ENCODE assay signal across 20 cellular contexts in genomic region chr17:7820231-7820630, GRCh38. TPM values are rescaled to one million over a fixed set of nuclear protein-coding genes. Genes with fewer than 3 reads are reported as not detected.
A peak's percentile ranks its signal among the peaks of the same experiment; 100 is the strongest.
DNase-seq lines count a peak whose midpoint lies in the region; ATAC-seq, FAIRE-seq and TF ChIP-seq lines count a peak whose summit lies in the region.
"Had no signal": no experiment of that assay in that cellular context is flagged by ENCODE, and none has a peak within 500 bp of the region (broad histone marks: within the 10 kb centered on the region; RNA-seq: fewer than 3 reads in every experiment).

No MANE protein-coding gene starts in this region.

- WGBS in H1 (ENCODE audit: extremely low coverage in 1 of 2, insufficient coverage in 1 of 2, insufficient read length in 1 of 2, insufficient replicate concordance in 2 of 2, low coverage in 1 of 2, low lambda C conversion rate in 2 of 2, missing lambda C conversion rate in 1 of 2), 2 experiments = 80% methylated on average over 5 of the region's 5 CpGs; no CpG with 5 or more reads in 1 of the 2 experiments

- H3K23ac ChIP-seq in H1 (ENCODE audit: insufficient read length) = no peak overlapping the region

- H3K27me3 Mint-ChIP-seq in neural progenitor cell (ENCODE audit: insufficient read depth, low read depth) = peaks cover 13% of the 10 kb centered on the region
- no peaks in the 10 kb centered on the region for H3K27me3 Mint-ChIP-seq in CD4-positive, alpha-beta memory T cell

- TF ChIP-seq CTCF in H1 (IDR thresholded peaks at IDR 0.05; ENCODE audit: control extremely low read depth in 1 of 3, insufficient read depth in 1 of 3, low read depth in 1 of 3, low read length in 3 of 3) (no peak), neural progenitor cell (IDR thresholded peaks at IDR 0.05) (no peak)

- H2BK5ac ChIP-seq in H1 (ENCODE audit: low read depth, low read length) = no peak overlapping the region

- H3K4ac ChIP-seq in H1 (replicated peaks; ENCODE audit: insufficient read length, low read depth, low read length) = no peak overlapping the region

- H3K18ac ChIP-seq in H1 (ENCODE audit: extremely low read depth, low read length) = no peak overlapping the region

- H3K36me3 ChIP-seq in H7 (replicated peaks; ENCODE audit: control insufficient read depth, insufficient read depth, low read length) = no peaks in the 10 kb centered on the region
- no peaks in the 10 kb centered on the region for H3K36me3 ChIP-seq in H1 (ENCODE audit: control insufficient read depth in 2 of 4, insufficient read depth in 4 of 4, low read length in 3 of 4)
- H3K36me3 ChIP-seq in neural progenitor cell = no peaks in the 10 kb centered on the region
- H3K36me3 ChIP-seq in CD4-positive, alpha-beta memory T cell (ENCODE audit: insufficient read depth, low read length) = no peaks in the 10 kb centered on the region

- POLR2A ChIA-PET in H1 (lab: Charles Lee; ENCODE audit: partially characterized antibody) = interaction anchor here (1.0 kb wide), 1 partner anchor 134 kb away, joined by 3 read pairs; no protein-coding TSS in a partner anchor
- POLR2A ChIA-PET in CD4-positive, alpha-beta memory T cell (lab: Charles Lee; ENCODE audit: partially characterized antibody) = interaction anchor here (1.2 kb wide), 1 partner anchor 37 kb away, joined by 4 read pairs; the partner anchor contains the start of genes CYB5D1 and NAA38

- H4K8ac ChIP-seq in H1 (ENCODE audit: extremely low read depth, insufficient read depth, low read length) = no peak overlapping the region

- DNase-seq in H7 = peak; percentile 27
- DNase-seq in H1 (ENCODE audit: low read depth in 1 of 2, low spot score in 2 of 2) = no peak
- no peak for DNase-seq in neural progenitor cell (ENCODE audit: low spot score)
- DNase-seq in cerebellar cortex (ENCODE audit: low spot score) = no peak
- DNase-seq in CD4-positive, alpha-beta memory T cell = no peak
- DNase-seq: C1 segment of cervical spinal cord; Caco-2; CD4-positive, CD25-positive, alpha-beta regulatory T cell; GM23248; HFFc6 had no signal

- peaks cover 0 to 7% (median 5%) of the 10 kb centered on the region in 4 experiments; a peak in 5 of 7 replicates for H3K4me1 ChIP-seq in H1 (replicated peaks in 1 of 4; ENCODE audit: control insufficient read depth in 3 of 4, insufficient read depth in 4 of 4, low read length in 3 of 4)
- H3K4me1 ChIP-seq in neural progenitor cell = no peaks in the 10 kb centered on the region
- H3K4me1 ChIP-seq in CD4-positive, alpha-beta memory T cell (ENCODE audit: insufficient read depth, low read length) = no peaks in the 10 kb centered on the region

- H3K4me1 Mint-ChIP-seq in neural progenitor cell = peaks cover 2% of the 10 kb centered on the region
- peaks cover 0 to 1% (median 0%) of the 10 kb centered on the region in 4 donors for H3K4me1 Mint-ChIP-seq in CD4-positive, alpha-beta memory T cell
- H3K4me1 Mint-ChIP-seq: B cell had no signal

- ATAC-seq in activated CD4-positive, CD25-positive, alpha-beta regulatory T cell treated with anti-CD3 and anti-CD28 coated beads, Interleukin-2, amount 50 U/mL, for 24 hours = no peak
- ATAC-seq: HCT116 had no signal

- H3K14ac ChIP-seq in H1 (ENCODE audit: insufficient read length) = no peak overlapping the region

- FAIRE-seq in H1 (lab: Jason Lieb, UNC) = no peak
- FAIRE-seq: D721Med, G401.6, GM12891, GM19239, H54 had no signal

- H3K27ac ChIP-seq in H1 (ENCODE audit: low read depth, low read length) (no peak overlapping the region), neural progenitor cell (no peak overlapping the region)
- no peak overlapping the region for H3K27ac ChIP-seq in CD4-positive, alpha-beta memory T cell (ENCODE audit: low read depth, low read length)
- H3K27ac ChIP-seq: GM23248, HL-60 had no signal

- H3K4me3 Mint-ChIP-seq in neural progenitor cell = peak overlapping the region; percentile 8
- H3K4me3 Mint-ChIP-seq in CD4-positive, alpha-beta memory T cell = no peak overlapping the region
- H3K4me3 Mint-ChIP-seq: B cell; CD4-positive, CD25-positive, alpha-beta regulatory T cell; HFFc6 had no signal

- no peak overlapping the region for H3K4me3 ChIP-seq in H7 (ENCODE audit: insufficient read depth, low read depth, low read length)
- no peak overlapping the region for H3K4me3 ChIP-seq in H1 (ENCODE audit: extremely low read depth in 1 of 4, insufficient read depth in 2 of 4, low read depth in 3 of 4, low read length in 4 of 4)
- H3K4me3 ChIP-seq in neural progenitor cell = no peak overlapping the region
- no peak overlapping the region for H3K4me3 ChIP-seq in CD4-positive, alpha-beta memory T cell (ENCODE audit: low read length in 2 of 2)
- H3K4me3 ChIP-seq: GM23248 had no signal

- H3K36me3 Mint-ChIP-seq in neural progenitor cell = no peaks in the 10 kb centered on the region
- H3K36me3 Mint-ChIP-seq in CD4-positive, alpha-beta memory T cell = no peaks in the 10 kb centered on the region
- H3K36me3 Mint-ChIP-seq: CD4-positive, CD25-positive, alpha-beta regulatory T cell had no signal

- H3K9me3 ChIP-seq in H1 (ENCODE audit: insufficient read depth in 2 of 2, low read depth in 1 of 2, low read length in 1 of 2) (no peaks in the 10 kb centered on the region), neural progenitor cell (ENCODE audit: low read depth) (no peaks in the 10 kb centered on the region)
- H3K9me3 ChIP-seq in CD4-positive, alpha-beta memory T cell (ENCODE audit: control insufficient read depth in 1 of 2, low read length in 2 of 2) = no peaks in the 10 kb centered on the region
- H3K9me3 ChIP-seq: Caco-2 had no signal

- no peak overlapping the region for H3K27ac Mint-ChIP-seq in neural progenitor cell
- H3K27ac Mint-ChIP-seq in CD4-positive, alpha-beta memory T cell = peak overlapping the region in 1 of 7 donors; percentile 7
- H3K27ac Mint-ChIP-seq: B cell; CD4-positive, CD25-positive, alpha-beta regulatory T cell; HFFc6 had no signal

- CTCF ChIA-PET in H1 (lab: Charles Lee; ENCODE audit: partially characterized antibody) = interaction anchor here (0.9 to 8.9 kb wide), 13 partner anchors 11 to 534 kb away, joined by 3 to 71 read pairs (median 4); partner anchors contain the start of gene KDM6B
- CTCF ChIA-PET in CD4-positive, alpha-beta memory T cell (lab: Charles Lee; ENCODE audit: partially characterized antibody) = interaction anchor here (1.1 to 2.3 kb wide), 4 partner anchors 13 to 170 kb away, joined by 3 to 12 read pairs (median 4); no protein-coding TSS in a partner anchor

- H3K79me2 ChIP-seq in H1 (ENCODE audit: control insufficient read depth in 1 of 2, insufficient read depth in 2 of 2, low read length in 2 of 2) (no peaks in the 10 kb centered on the region), neural progenitor cell (ENCODE audit: low read depth) (no peaks in the 10 kb centered on the region)

- H3K23me2 ChIP-seq in H1 (ENCODE audit: low read depth, low read length) = no peaks in the 10 kb centered on the region

- H2BK20ac ChIP-seq in H1 (ENCODE audit: low read length) = no peak overlapping the region

- H2BK15ac ChIP-seq in H1 (ENCODE audit: low read length) = 0 out of 2 replicates have a peak overlapping the region, but pooled peaks have one; percentile 61

- no peak for TF ChIP-seq POLR2A in H1 (IDR thresholded peaks at IDR 0.05; ENCODE audit: control extremely low read depth in 1 of 2, low read depth in 2 of 2, low read length in 2 of 2)

- H3K9me3 Mint-ChIP-seq in neural progenitor cell = no peaks in the 10 kb centered on the region
- H3K9me3 Mint-ChIP-seq in CD4-positive, alpha-beta memory T cell = no peaks in the 10 kb centered on the region
- H3K9me3 Mint-ChIP-seq: HFFc6 had no signal

- H3K27me3 ChIP-seq in H7 (ENCODE audit: control insufficient read depth, insufficient read depth, low read length) = peaks cover 8% of the 10 kb centered on the region
- H3K27me3 ChIP-seq in H1 (replicated peaks in 1 of 4; ENCODE audit: control insufficient read depth in 3 of 4, extremely low read depth in 1 of 4, insufficient read depth in 3 of 4, low read length in 3 of 4) = peaks cover 0 to 14% (median 10%) of the 10 kb centered on the region in 4 experiments; a peak in 6 of 7 replicates
- H3K27me3 ChIP-seq in neural progenitor cell = peaks cover 25% of the 10 kb centered on the region
- H3K27me3 ChIP-seq in CD4-positive, alpha-beta memory T cell (ENCODE audit: insufficient read depth, low read length) = no peaks in the 10 kb centered on the region

- no peak for TF ChIP-seq RAD21 in H1 (IDR thresholded peaks at IDR 0.05 in 1 of 2, conservative IDR thresholded peaks at IDR 0.05 in 1 of 2; ENCODE audit: low read depth in 2 of 2, low read length in 2 of 2)

- H2AFZ ChIP-seq in H1 (ENCODE audit: low read length) (no peak overlapping the region), neural progenitor cell (replicated peaks) (no peak overlapping the region)
- H2AFZ ChIP-seq: GM23248 had no signal

- no peak overlapping the region for H3K56ac ChIP-seq in H1 (replicated peaks; ENCODE audit: insufficient read length, low read depth, low read length)

- H2BK120ac ChIP-seq in H1 (replicated peaks; ENCODE audit: low read depth, low read length) = no peak overlapping the region

- intact Hi-C loops in CD4-positive, alpha-beta memory T cell (cut with micrococcal nuclease) = no loop called here

- no peak overlapping the region for H4K5ac ChIP-seq in H1 (ENCODE audit: insufficient read length, low read depth, low read length)

- no peak overlapping the region for H3K4me2 ChIP-seq in H1 (ENCODE audit: insufficient read depth in 1 of 2, low read depth in 2 of 2, low read length in 2 of 2)
- H3K4me2 ChIP-seq in neural progenitor cell = no peak overlapping the region

- H3K9ac ChIP-seq in H1 (replicated peaks in 1 of 4; ENCODE audit: extremely low read depth in 1 of 4, low read depth in 3 of 4, low read length in 3 of 4) = no peak overlapping the region
- no peak overlapping the region for H3K9ac ChIP-seq in neural progenitor cell
- H3K9ac ChIP-seq: GM23248 had no signal

- no peaks in the 10 kb centered on the region for H3K79me1 ChIP-seq in H1 (ENCODE audit: low read depth, low read length)

- no peak overlapping the region for H4K91ac ChIP-seq in H1 (replicated peaks; ENCODE audit: insufficient read length, low read length)

- no peak overlapping the region for H2AK5ac ChIP-seq in H1 (ENCODE audit: low read depth, low read length)

- TF ChIP-seq EP300 in H1 (IDR thresholded peaks at IDR 0.05; ENCODE audit: borderline replicate concordance in 1 of 2, low read depth in 2 of 2, low read length in 2 of 2) = no peak

- no peaks in the 10 kb centered on the region for H3F3A ChIP-seq in neural progenitor cell (ENCODE audit: low read depth)

- H4K20me1 ChIP-seq in H1 (replicated peaks in 1 of 2; ENCODE audit: control insufficient read depth in 1 of 2, insufficient read depth in 2 of 2, low read length in 2 of 2) = no peaks in the 10 kb centered on the region
- H4K20me1 ChIP-seq in neural progenitor cell (ENCODE audit: low read depth) = no peaks in the 10 kb centered on the region

- no peak overlapping the region for H2BK12ac ChIP-seq in H1 (ENCODE audit: low read depth, low read length)

RNA-seq across cellular contexts. Expression of gene KDM6B, which starts 13.8 kb away (rescaled TPM):
- 1.1 and 1.6 TPM in 2 replicates for total RNA-seq in H7 (2014; rRNA removed; shearing (Covaris generic))
- 3.4 and 3.7 TPM in 2 replicates for total RNA-seq in H1 (2021; fragmentation: NEBNext Ultra II Directional; extraction: Animal tissue kit (Norgen Biotek cat#: 25700))
- 0.48 and 0.80 TPM in 2 replicates for polyA plus RNA-seq in H1 (2011; rRNA removed)
- polyA plus RNA-seq in H1 (2011; cell fraction: cytosol; rRNA removed) = 0.39 TPM
- polyA plus RNA-seq in H1 (2011; cell fraction: nucleus; rRNA removed) = 2.0 TPM
- polyA plus RNA-seq in H1 (2012, experiment 1 of 2) = 3.7 to 5.8 TPM (median 5.1 TPM) in 4 replicates
- polyA plus RNA-seq in H1 (2012, experiment 2 of 2) = 3.0 TPM
- 1.2 TPM for polyA plus RNA-seq in H1 (2013, experiment 1 of 2)
- 1.2 TPM for polyA plus RNA-seq in H1 (2013, experiment 2 of 2)
- polyA minus RNA-seq in H1 (2011; rRNA and poly(A)+ RNA removed) = 1.8 and 2.0 TPM in 2 replicates
- polyA minus RNA-seq in H1 (2011; cell fraction: cytosol; rRNA and poly(A)+ RNA removed) = 2.1 TPM
- polyA minus RNA-seq in H1 (2011; cell fraction: nucleus; rRNA and poly(A)+ RNA removed) = 8.7 TPM
- 6.8 and 12.3 TPM in 2 replicates for total RNA-seq in neural progenitor cell (ENCODE audit: low replicate concordance)
- 100 to 1,000 TPM; 119 to 129 TPM for total RNA-seq in CD4-positive, alpha-beta memory T cell
- polyA plus RNA-seq in CD4-positive, alpha-beta memory T cell = 1 to 10 TPM in 1 of 2 donors, not detected in 1; 1.7 TPM

RNA-seq across cellular contexts. Expression of gene TMEM88, which starts 34.6 kb away (rescaled TPM):
- total RNA-seq in H7 (2014; rRNA removed; shearing (Covaris generic)) = 7.2 and 27.0 TPM in 2 replicates
- total RNA-seq in H1 (2021; fragmentation: NEBNext Ultra II Directional; extraction: Animal tissue kit (Norgen Biotek cat#: 25700)) = 0.69 TPM in 1 of 2 replicates, not detected in the other
- 8.8 and 11.6 TPM in 2 replicates for polyA plus RNA-seq in H1 (2011; rRNA removed)
- polyA plus RNA-seq in H1 (2011; cell fraction: cytosol; rRNA removed) = 4.2 TPM
- polyA plus RNA-seq in H1 (2011; cell fraction: nucleus; rRNA removed) = 6.0 TPM
- 2.9 to 6.2 TPM (median 4.0 TPM) in 4 replicates for polyA plus RNA-seq in H1 (2012, experiment 1 of 2)
- 5.3 TPM for polyA plus RNA-seq in H1 (2012, experiment 2 of 2)
- polyA plus RNA-seq in H1 (2013, experiment 1 of 2) = 1.1 TPM
- polyA plus RNA-seq in H1 (2013, experiment 2 of 2) = 1.3 TPM
- 0.37 and 0.91 TPM in 2 replicates for polyA minus RNA-seq in H1 (2011; rRNA and poly(A)+ RNA removed)
- not detected for polyA minus RNA-seq in H1 (2011; cell fraction: cytosol; rRNA and poly(A)+ RNA removed)
- 2.1 TPM for polyA minus RNA-seq in H1 (2011; cell fraction: nucleus; rRNA and poly(A)+ RNA removed)
- total RNA-seq in neural progenitor cell (ENCODE audit: low replicate concordance) = 13.8 and 53.7 TPM in 2 replicates
- total RNA-seq in CD4-positive, alpha-beta memory T cell = 1 to 10 TPM; 6.2 to 7.9 TPM
- polyA plus RNA-seq in CD4-positive, alpha-beta memory T cell = not detected
- total RNA-seq: A172, GM23248 had no signal
- polyA plus RNA-seq: CD4-positive, CD25-positive, alpha-beta regulatory T cell; GM23248 had no signal

RNA-seq across cellular contexts. Expression of gene NAA38, which starts 37.1 kb away (rescaled TPM):
- total RNA-seq in H7 (2014; rRNA removed; shearing (Covaris generic)) = 59.0 and 81.9 TPM in 2 replicates
- total RNA-seq in H1 (2021; fragmentation: NEBNext Ultra II Directional; extraction: Animal tissue kit (Norgen Biotek cat#: 25700)) = 27.0 and 30.2 TPM in 2 replicates
- polyA plus RNA-seq in H1 (2011; rRNA removed) = 109 and 116 TPM in 2 replicates
- 69.8 TPM for polyA plus RNA-seq in H1 (2011; cell fraction: cytosol; rRNA removed)
- 69.1 TPM for polyA plus RNA-seq in H1 (2011; cell fraction: nucleus; rRNA removed)
- 37.0 to 54.9 TPM (median 48.8 TPM) in 4 replicates for polyA plus RNA-seq in H1 (2012, experiment 1 of 2)
- 49.4 TPM for polyA plus RNA-seq in H1 (2012, experiment 2 of 2)
- polyA plus RNA-seq in H1 (2013, experiment 1 of 2) = 62.5 TPM
- 54.4 TPM for polyA plus RNA-seq in H1 (2013, experiment 2 of 2)
- polyA minus RNA-seq in H1 (2011; rRNA and poly(A)+ RNA removed) = 5.6 and 11.4 TPM in 2 replicates
- 93.6 TPM for polyA minus RNA-seq in H1 (2011; cell fraction: cytosol; rRNA and poly(A)+ RNA removed)
- 26.3 TPM for polyA minus RNA-seq in H1 (2011; cell fraction: nucleus; rRNA and poly(A)+ RNA removed)
- 8.6 and 27.4 TPM in 2 replicates for total RNA-seq in neural progenitor cell (ENCODE audit: low replicate concordance)
- total RNA-seq in CD4-positive, alpha-beta memory T cell = 10 to 100 TPM; 23.1 to 25.8 TPM
- polyA plus RNA-seq in CD4-positive, alpha-beta memory T cell = 100 to 1,000 TPM; 139 to 149 TPM

RNA-seq across cellular contexts. Expression of gene CYB5D1, which starts 37.6 kb away (rescaled TPM):
- 10.2 and 10.3 TPM in 2 replicates for total RNA-seq in H7 (2014; rRNA removed; shearing (Covaris generic))
- total RNA-seq in H1 (2021; fragmentation: NEBNext Ultra II Directional; extraction: Animal tissue kit (Norgen Biotek cat#: 25700)) = 15.5 and 18.0 TPM in 2 replicates
- 11.0 and 13.5 TPM in 2 replicates for polyA plus RNA-seq in H1 (2011; rRNA removed)
- polyA plus RNA-seq in H1 (2011; cell fraction: cytosol; rRNA removed) = 14.5 TPM
- 11.9 TPM for polyA plus RNA-seq in H1 (2011; cell fraction: nucleus; rRNA removed)
- 13.6 to 15.2 TPM (median 14.3 TPM) in 4 replicates for polyA plus RNA-seq in H1 (2012, experiment 1 of 2)
- 1.9 TPM for polyA plus RNA-seq in H1 (2012, experiment 2 of 2)
- 9.2 TPM for polyA plus RNA-seq in H1 (2013, experiment 1 of 2)
- 10.4 TPM for polyA plus RNA-seq in H1 (2013, experiment 2 of 2)
- polyA minus RNA-seq in H1 (2011; rRNA and poly(A)+ RNA removed) = 10.8 and 16.3 TPM in 2 replicates
- 5.7 TPM for polyA minus RNA-seq in H1 (2011; cell fraction: cytosol; rRNA and poly(A)+ RNA removed)
- 10.8 TPM for polyA minus RNA-seq in H1 (2011; cell fraction: nucleus; rRNA and poly(A)+ RNA removed)
- total RNA-seq in neural progenitor cell (ENCODE audit: low replicate concordance) = 11.5 and 12.9 TPM in 2 replicates
- 10 to 100 TPM in 1 of 2 experiments, 1 to 10 TPM in 1; 8.7 to 11.4 TPM for total RNA-seq in CD4-positive, alpha-beta memory T cell
- polyA plus RNA-seq in CD4-positive, alpha-beta memory T cell = 1 to 10 TPM; 5.1 to 5.2 TPM
